Comparison of ENCODE assay signal across 16 cellular contexts in the genomic region with DNA sequence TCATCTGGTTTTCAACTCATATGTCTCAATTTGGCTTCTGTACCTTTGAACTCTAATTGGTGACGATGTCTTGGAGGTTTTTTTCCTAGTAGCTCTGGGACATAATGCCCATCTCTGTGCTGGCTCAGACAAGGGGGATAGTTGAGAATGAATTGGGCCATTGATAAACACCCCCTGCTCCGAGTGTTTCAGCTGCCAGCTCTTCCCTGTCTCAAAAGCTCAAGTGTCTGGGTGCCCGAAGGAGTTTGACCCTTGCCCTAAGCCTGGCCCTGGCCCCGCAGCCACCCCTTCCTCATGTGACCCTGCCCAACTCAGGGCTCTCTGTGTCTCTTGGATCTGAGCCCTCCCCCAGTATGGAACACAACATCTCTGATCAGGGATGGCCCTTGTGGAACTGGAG. TPM values are rescaled to one million over a fixed set of nuclear protein-coding genes. Genes with fewer than 3 reads are reported as not detected.
"Had no signal": no experiment of that assay in that cellular context is flagged by ENCODE, and none has a peak within 500 bp of the region (broad histone marks: within the 10 kb centered on the region; RNA-seq: fewer than 3 reads in every experiment).

No MANE protein-coding gene starts in this region.

- H3K27ac Mint-ChIP-seq: activated T-helper 17 cell treated with anti-CD3 and anti-CD28 coated beads, Interleukin-2, amount 50 U/mL, for 72 hours; endodermal cell; nephron progenitor cell; stimulated activated naive B cell treated with anti-CD40 and anti-IgM and Interleukin-4, amounts not matched to agents 10 μg/mL and 1 μg/mL and 100 μg/mL, for 72 hours; T-helper 2 cell treated with Interferon-gamma antibody and Interleukin-4, amounts not matched to agents 5 μg/mL and 100 μg/mL, for 36 hours had no signal

- H3K36me3 ChIP-seq: left ventricle myocardium inferior, pancreas, tibial nerve had no signal

- H3K4me3 ChIP-seq: left ventricle myocardium inferior, pancreas, tibial nerve had no signal

- H3K9me3 ChIP-seq: left ventricle myocardium inferior, pancreas, tibial nerve had no signal

- H3K27ac ChIP-seq: left ventricle myocardium inferior, pancreas had no signal

- H3K9me3 Mint-ChIP-seq: activated T-helper 17 cell treated with anti-CD3 and anti-CD28 coated beads, Interleukin-2, amount 50 U/mL, for 72 hours; endodermal cell; nephron progenitor cell; T-helper 2 cell treated with Interferon-gamma antibody and Interleukin-4, amounts not matched to agents 5 μg/mL and 100 μg/mL, for 36 hours had no signal

- H3K27me3 ChIP-seq: pancreas had no signal

- H3K4me3 Mint-ChIP-seq: activated T-helper 17 cell treated with anti-CD3 and anti-CD28 coated beads, Interleukin-2, amount 50 U/mL, for 72 hours; endodermal cell; nephron progenitor cell; stimulated activated naive B cell treated with anti-CD40 and anti-IgM and Interleukin-4, amounts not matched to agents 10 μg/mL and 1 μg/mL and 100 μg/mL, for 72 hours; T-helper 2 cell treated with Interferon-gamma antibody and Interleukin-4, amounts not matched to agents 5 μg/mL and 100 μg/mL, for 36 hours had no signal

- H3K4me1 ChIP-seq: pancreas had no signal

- DNase-seq: activated naive CD4-positive, alpha-beta T cell treated with Interleukin-2 at 50 U/mL for 16 hours; activated T-cell treated with anti-CD3 and anti-CD28 coated beads for 4 hours; endodermal cell; erythroblast; left ventricle myocardium inferior; nephron progenitor cell; pancreas; stimulated activated CD4-positive, alpha-beta T cell treated with anti-CD3 and anti-CD28 coated beads, Interleukin-2, amount 100 ng/mL, for 48 hours had no signal

RNA-seq across cellular contexts. Expression of a gene that starts 3.0 kb away (rescaled TPM):
- total RNA-seq: astrocyte, dermis microvascular lymphatic vessel endothelial cell, endodermal cell, mesenteric fat pad had no signal

RNA-seq across cellular contexts. Expression of a gene that starts 44.4 kb away (rescaled TPM):
- total RNA-seq: dermis microvascular lymphatic vessel endothelial cell, endodermal cell, left ventricle myocardium inferior, skeletal muscle tissue had no signal
